In genomic region chr17:79757140-79757745, GRCh38 we compare ENCODE assay signal across 23 cellular contexts. TPM values are rescaled to one million over a fixed set of nuclear protein-coding genes. Genes with fewer than 3 reads are reported as not detected.
DNase-seq lines count a peak whose midpoint lies in the region; ATAC-seq, FAIRE-seq and TF ChIP-seq lines count a peak whose summit lies in the region.
"Had no signal": no experiment of that assay in that cellular context is flagged by ENCODE, and none has a peak within 500 bp of the region (broad histone marks: within the 10 kb centered on the region; RNA-seq: fewer than 3 reads in every experiment).

No MANE protein-coding gene starts in this region.

- H3K4me1 Mint-ChIP-seq in chondrocyte (ENCODE audit: low read depth), result no peaks in the 10 kb centered on the region
- H3K4me1 Mint-ChIP-seq: CD8-positive, alpha-beta memory T cell; GM23338 had no signal

- H3K27me3 ChIP-seq in right cardiac atrium (ENCODE audit: control insufficient read depth, insufficient read depth) (no peaks in the 10 kb centered on the region), neuronal stem cell (ENCODE audit: control insufficient read depth in 3 of 3, insufficient read depth in 3 of 3, low read depth in 1 of 3, low read length in 3 of 3) (peaks cover 0 to 3% (median 0%) of the 10 kb centered on the region in 3 experiments)
- H3K27me3 ChIP-seq: BE2C had no signal

- H3K4me2 ChIP-seq in neuronal stem cell (ENCODE audit: insufficient read depth, low read length, poor library complexity, severe bottlenecking), result no peak overlapping the region
- H3K4me2 ChIP-seq: GM23338 had no signal

- DNase-seq in Right ventricle myocardium inferior (ENCODE audit: missing footprints) (peak; percentile 11), right cardiac atrium (no peak), chondrocyte (ENCODE audit: low spot score) (peak; percentile 49), neuronal stem cell (ENCODE audit: low spot score) (no peak), urothelium cell line (ENCODE audit: low spot score) (no peak), amygdala (lab: John Stamatoyannopoulos, UW) (no peak), NCI-H69 (lab: John Stamatoyannopoulos, UW) (no peak), AG20443 (ENCODE audit: low spot score) (no peak)
- DNase-seq: 8988T; BE2C; C1 segment of cervical spinal cord; CD4-positive, CD25-positive, alpha-beta regulatory T cell; CD8-positive, alpha-beta memory T cell; COR-L47; DMS 273 treated with DMSO at 0.1 percent for 48 hours; DMS53; DND-41; EL had no signal

- no peak overlapping the region for H3K4ac ChIP-seq in neuronal stem cell (ENCODE audit: low read length)

- H4K8ac ChIP-seq in neuronal stem cell (ENCODE audit: low read depth, low read length), result no peak overlapping the region

- 95% methylated on average over 15 of the region's 15 CpGs for WGBS in right cardiac atrium
- no CpG with 5 or more reads among the region's 15 CpGs for WGBS in neuronal stem cell (ENCODE audit: extremely low coverage in 2 of 2, insufficient read length in 2 of 2, insufficient replicate concordance in 1 of 2), 2 donors

- H3K14ac ChIP-seq in neuronal stem cell (ENCODE audit: low read length), result no peak overlapping the region

- H3K4me3 ChIP-seq in right cardiac atrium (ENCODE audit: low read length), result no peak overlapping the region
- peak overlapping the region in 1 of 2 donors; percentile 14 for H3K4me3 ChIP-seq in neuronal stem cell (ENCODE audit: low read length in 2 of 2)
- H3K4me3 ChIP-seq: GM12878, GM23338 had no signal

- peak; percentile 90 for FAIRE-seq in urothelium cell line (lab: Jason Lieb, UNC)
- FAIRE-seq: GM12878, H54 had no signal

- no peak overlapping the region for H2AFZ ChIP-seq in neuronal stem cell (ENCODE audit: low read length)
- H2AFZ ChIP-seq: GM23338 had no signal

- no peaks in the 10 kb centered on the region for H3K4me1 ChIP-seq in right cardiac atrium (ENCODE audit: control insufficient read depth, insufficient read depth, low read length)
- H3K4me1 ChIP-seq in neuronal stem cell (ENCODE audit: control insufficient read depth in 2 of 2, insufficient read depth in 1 of 2, low read depth in 1 of 2, low read length in 2 of 2), result no peaks in the 10 kb centered on the region
- H3K4me1 ChIP-seq: BE2C had no signal

- H3K9ac ChIP-seq in neuronal stem cell (ENCODE audit: low read depth, low read length, poor library complexity), result peak overlapping the region; percentile 63

- no peaks in the 10 kb centered on the region for H3K36me3 ChIP-seq in neuronal stem cell (replicated peaks in 1 of 2; ENCODE audit: control insufficient read depth in 2 of 2, insufficient read depth in 2 of 2, low read length in 2 of 2)
- H3K36me3 ChIP-seq: BE2C had no signal

- ATAC-seq in Right ventricle myocardium inferior (no peak), right cardiac atrium (no peak)
- ATAC-seq: GM12878, GM23338, HCT116 had no signal

- H3K9me3 ChIP-seq in right cardiac atrium (ENCODE audit: control insufficient read depth, low read length) (no peaks in the 10 kb centered on the region), neuronal stem cell (replicated peaks in 1 of 2; ENCODE audit: control insufficient read depth in 2 of 2, insufficient read depth in 1 of 2, low read depth in 1 of 2, low read length in 2 of 2) (no peaks in the 10 kb centered on the region)
- H3K9me3 ChIP-seq: BE2C had no signal

- H3K4me3 Mint-ChIP-seq in chondrocyte (ENCODE audit: unreplicated experiment), result no peak overlapping the region
- H3K4me3 Mint-ChIP-seq: CD4-positive, CD25-positive, alpha-beta regulatory T cell; CD8-positive, alpha-beta memory T cell; GM23338 had no signal

- peaks cover 2% of the 10 kb centered on the region for H3K36me3 Mint-ChIP-seq in chondrocyte (ENCODE audit: low read depth)
- H3K36me3 Mint-ChIP-seq: CD4-positive, CD25-positive, alpha-beta regulatory T cell; CD8-positive, alpha-beta memory T cell had no signal

- no peak for TF ChIP-seq CTCF in chondrocyte (IDR thresholded peaks at IDR 0.05)

- no peak overlapping the region for H2BK120ac ChIP-seq in neuronal stem cell (ENCODE audit: low read depth, low read length)

- no peak overlapping the region for H3K27ac Mint-ChIP-seq in chondrocyte (ENCODE audit: unreplicated experiment)
- H3K27ac Mint-ChIP-seq: CD4-positive, CD25-positive, alpha-beta regulatory T cell; CD8-positive, alpha-beta memory T cell; GM23338 had no signal

- no peak overlapping the region for H3K18ac ChIP-seq in neuronal stem cell (ENCODE audit: low read length)

- no peak overlapping the region for H2BK15ac ChIP-seq in neuronal stem cell (ENCODE audit: low read length)

- H3K27ac ChIP-seq in right cardiac atrium (ENCODE audit: low read length) (no peak overlapping the region), neuronal stem cell (replicated peaks; ENCODE audit: low read length) (no peak overlapping the region)

- H2BK5ac ChIP-seq in neuronal stem cell (ENCODE audit: low read length), result no peak overlapping the region

- peak overlapping the region; percentile 63 for H2BK12ac ChIP-seq in neuronal stem cell (ENCODE audit: low read length)

- no peak overlapping the region for H3K23ac ChIP-seq in neuronal stem cell (ENCODE audit: low read depth, low read length, poor library complexity)

- peaks cover 2% of the 10 kb centered on the region for H3K79me1 ChIP-seq in neuronal stem cell (ENCODE audit: low read depth, low read length)

- no peak overlapping the region for H2AK5ac ChIP-seq in neuronal stem cell (ENCODE audit: low read depth, low read length)

- no peaks in the 10 kb centered on the region for H3K9me3 Mint-ChIP-seq in chondrocyte (ENCODE audit: low read depth)
- H3K9me3 Mint-ChIP-seq: GM23338 had no signal

- peaks cover 18% of the 10 kb centered on the region for H3K27me3 Mint-ChIP-seq in chondrocyte (ENCODE audit: low read depth)

- no peak overlapping the region for H4K91ac ChIP-seq in neuronal stem cell (ENCODE audit: low read depth, low read length, poor library complexity)

- intact Hi-C loops in Right ventricle myocardium inferior (cut with DNase I) (no loop called here), right cardiac atrium (cut with DNase I) (no loop called here)

RNA-seq across cellular contexts. Expression of gene CBX2, which starts 20.7 kb away (rescaled TPM):
- total RNA-seq in Right ventricle myocardium inferior (4.2 TPM), right cardiac atrium (1 to 10 TPM; 1.5 to 3.5 (median 2.4) TPM), chondrocyte (4.1 to 11.8 TPM (median 4.9 TPM) in 3 replicates)
- 2.4 TPM for polyA plus RNA-seq in right cardiac atrium
- 72.5 TPM for polyA plus RNA-seq in neuronal stem cell (2013, experiment 1 of 2)
- 70.8 TPM for polyA plus RNA-seq in neuronal stem cell (2013, experiment 2 of 2)

RNA-seq across cellular contexts. Expression of gene ENPP7, which starts 26.5 kb away (rescaled TPM):
- total RNA-seq in Right ventricle myocardium inferior, result not detected
- total RNA-seq in right cardiac atrium, result not detected
- polyA plus RNA-seq in right cardiac atrium, result not detected
- not detected in 3 replicates for total RNA-seq in chondrocyte
- not detected for polyA plus RNA-seq in neuronal stem cell (2013, experiment 1 of 2)
- not detected for polyA plus RNA-seq in neuronal stem cell (2013, experiment 2 of 2)
- total RNA-seq: CD4-positive, CD25-positive, alpha-beta regulatory T cell; G401; GM23338 had no signal
- polyA plus RNA-seq: GM23338 had no signal

RNA-seq across cellular contexts. Expression of gene CBX8, which starts 39.6 kb away (rescaled TPM):
- total RNA-seq in Right ventricle myocardium inferior, result 5.3 TPM
- 1 to 10 TPM; 2.4 to 7.3 (median 5.5) TPM for total RNA-seq in right cardiac atrium
- polyA plus RNA-seq in right cardiac atrium, result 3.8 TPM
- 4.6 to 8.3 TPM (median 6.1 TPM) in 3 replicates for total RNA-seq in chondrocyte
- polyA plus RNA-seq in neuronal stem cell (2013, experiment 1 of 2), result 5.5 TPM
- 5.0 TPM for polyA plus RNA-seq in neuronal stem cell (2013, experiment 2 of 2)

Comparison
In these comparisons a context has a peak if more than half of its experiments do, and no peak if none do; other contexts are left out.
1. DNase-seq: peak in Right ventricle myocardium inferior (single experiment) and chondrocyte (single experiment); none in right cardiac atrium (0 of 3), neuronal stem cell (single experiment), urothelium cell line (single experiment), amygdala (0 of 56), NCI-H69 (single experiment) and AG20443 (single experiment).